In the genomic region with DNA sequence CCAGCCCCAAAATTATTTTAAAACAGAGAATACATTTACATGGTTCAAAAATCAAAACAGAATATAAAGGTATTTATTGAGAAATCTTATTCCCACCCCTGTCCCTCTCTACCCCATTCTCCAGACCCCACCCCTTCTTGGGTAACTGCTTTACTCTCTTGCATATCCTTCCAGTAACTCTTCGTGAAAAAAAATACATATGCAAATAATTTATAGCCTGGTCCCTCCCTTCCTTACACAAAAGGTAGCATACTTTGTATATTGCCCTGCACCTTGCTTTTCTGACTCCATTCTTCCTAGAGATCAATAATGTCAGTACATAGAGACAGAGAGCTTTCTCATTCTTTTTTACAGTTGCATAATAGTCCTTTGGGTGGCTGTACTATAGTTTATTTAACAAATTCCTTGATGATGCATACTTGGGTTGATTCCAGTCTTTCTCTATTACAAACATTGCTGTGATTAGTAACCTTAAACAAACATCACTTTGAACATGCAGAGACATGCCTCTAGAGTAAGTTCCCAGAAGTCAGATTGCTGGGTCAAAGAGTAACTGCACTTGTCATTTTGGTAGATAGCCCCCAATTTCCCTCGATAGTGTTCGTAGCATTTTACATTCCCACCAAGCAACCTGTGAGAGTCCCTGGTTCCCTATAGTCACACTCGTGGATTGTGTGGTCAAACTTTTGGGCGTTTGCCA, we compare ENCODE assay signal across 8 cellular contexts. TPM values are rescaled to one million over a fixed set of nuclear protein-coding genes. Genes with fewer than 3 reads are reported as not detected.
DNase-seq lines count a peak whose midpoint lies in the region; ATAC-seq and TF ChIP-seq lines count a peak whose summit lies in the region.

No MANE protein-coding gene starts in this region.

- TF ChIP-seq RAD21 in liver (IDR thresholded peaks at IDR 0.05): peak; percentile 32 to 48

- no peak overlapping the region for H3K4me3 ChIP-seq in liver (ENCODE audit: low read depth in 1 of 3, low read length in 3 of 3)

- no peaks in the 10 kb centered on the region for H3K27me3 ChIP-seq in liver (ENCODE audit: control insufficient read depth in 4 of 4, insufficient read depth in 4 of 4, low read length in 3 of 4)

- no peaks in the 10 kb centered on the region for H3K9me3 ChIP-seq in liver (ENCODE audit: control insufficient read depth in 4 of 4, low read length in 3 of 4)

- WGBS in liver: 17% methylated on average over 5 of the region's 5 CpGs

- TF ChIP-seq CTCF in 22Rv1 (IDR thresholded peaks at IDR 0.05): no peak
- TF ChIP-seq CTCF in liver (IDR thresholded peaks at IDR 0.05; ENCODE audit: low read depth, low read length, missing input control): no peak

- peak overlapping the region; percentile 44 for H3K27ac ChIP-seq in 22Rv1
- H3K27ac ChIP-seq in liver (ENCODE audit: low read depth in 1 of 2, low read length in 2 of 2): peak overlapping the region; percentile 90 to 94

- H3K9ac ChIP-seq in liver (ENCODE audit: low read depth in 1 of 2, low read length in 2 of 2): peak overlapping the region in 1 of 2 donors; percentile 64

- ATAC-seq in HG03108 (IDR thresholded peaks at IDR 0.05; ENCODE audit: unreplicated experiment): no peak

- peaks cover 0 to 12% (median 1%) of the 10 kb centered on the region in 4 donors for H3K36me3 ChIP-seq in liver (ENCODE audit: control insufficient read depth in 4 of 4, insufficient read depth in 3 of 4, low read depth in 1 of 4, low read length in 3 of 4)

- peaks cover 9 to 45% (median 25%) of the 10 kb centered on the region in 4 donors for H3K4me1 ChIP-seq in liver (ENCODE audit: control insufficient read depth in 4 of 4, insufficient read depth in 4 of 4, low read length in 3 of 4)

- DNase-seq in HS-27A (ENCODE audit: low read depth): peak; percentile 77
- DNase-seq in astrocyte of the hippocampus (ENCODE audit: low read depth, low spot score): peak; percentile 77
- no peak for DNase-seq in NCI-H345 treated with DMSO at 0.1 percent for 48 hours (lab: John Stamatoyannopoulos, UW; ENCODE audit: unreplicated experiment)
- no peak for DNase-seq in NCI-H2029 (lab: John Stamatoyannopoulos, UW)
- DNase-seq in SHP77 treated with DMSO at 0.1 percent for 48 hours (lab: John Stamatoyannopoulos, UW): no peak

TF ChIP-seq in liver, 16 proteins besides CTCF, POLR2A, EP300 and RAD21:
- TF ChIP-seq HNF4G (IDR thresholded peaks at IDR 0.05) (peak; percentile 48), NR2F2 (IDR thresholded peaks at IDR 0.05) (peak; percentile 73), FOXA2 (IDR thresholded peaks at IDR 0.05) (peak; percentile 92), GABPA (IDR thresholded peaks at IDR 0.05 in 1 of 2, conservative IDR thresholded peaks at IDR 0.05 in 1 of 2) (no peak), SP1 (IDR thresholded peaks at IDR 0.05) (peak; percentile 96), YY1 (IDR thresholded peaks at IDR 0.05) (peak; percentile 92), TAF1 (conservative IDR thresholded peaks at IDR 0.05) (no peak), JUND (IDR thresholded peaks at IDR 0.05) (peak; percentile 91 to 97), RXRA (IDR thresholded peaks at IDR 0.05) (peak; percentile 90 to 93), HNF4A (conservative IDR thresholded peaks at IDR 0.05) (peak; percentile 86 to 92), EGR1 (IDR thresholded peaks at IDR 0.05; ENCODE audit: low read depth in 2 of 2) (peak in 1 of 2 donors; percentile 10), ZBTB33 (IDR thresholded peaks at IDR 0.05) (peak; percentile 85), FOXA1 (IDR thresholded peaks at IDR 0.05) (peak; percentile 95), MAX (IDR thresholded peaks at IDR 0.05) (peak; percentile 70)
- TF ChIP-seq, protein P1, sequence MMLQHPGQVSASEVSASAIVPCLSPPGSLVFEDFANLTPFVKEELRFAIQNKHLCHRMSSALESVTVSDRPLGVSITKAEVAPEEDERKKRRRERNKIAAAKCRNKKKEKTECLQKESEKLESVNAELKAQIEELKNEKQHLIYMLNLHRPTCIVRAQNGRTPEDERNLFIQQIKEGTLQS (IDR thresholded peaks at IDR 0.05): peak; percentile 87
- TF ChIP-seq, protein P2, sequence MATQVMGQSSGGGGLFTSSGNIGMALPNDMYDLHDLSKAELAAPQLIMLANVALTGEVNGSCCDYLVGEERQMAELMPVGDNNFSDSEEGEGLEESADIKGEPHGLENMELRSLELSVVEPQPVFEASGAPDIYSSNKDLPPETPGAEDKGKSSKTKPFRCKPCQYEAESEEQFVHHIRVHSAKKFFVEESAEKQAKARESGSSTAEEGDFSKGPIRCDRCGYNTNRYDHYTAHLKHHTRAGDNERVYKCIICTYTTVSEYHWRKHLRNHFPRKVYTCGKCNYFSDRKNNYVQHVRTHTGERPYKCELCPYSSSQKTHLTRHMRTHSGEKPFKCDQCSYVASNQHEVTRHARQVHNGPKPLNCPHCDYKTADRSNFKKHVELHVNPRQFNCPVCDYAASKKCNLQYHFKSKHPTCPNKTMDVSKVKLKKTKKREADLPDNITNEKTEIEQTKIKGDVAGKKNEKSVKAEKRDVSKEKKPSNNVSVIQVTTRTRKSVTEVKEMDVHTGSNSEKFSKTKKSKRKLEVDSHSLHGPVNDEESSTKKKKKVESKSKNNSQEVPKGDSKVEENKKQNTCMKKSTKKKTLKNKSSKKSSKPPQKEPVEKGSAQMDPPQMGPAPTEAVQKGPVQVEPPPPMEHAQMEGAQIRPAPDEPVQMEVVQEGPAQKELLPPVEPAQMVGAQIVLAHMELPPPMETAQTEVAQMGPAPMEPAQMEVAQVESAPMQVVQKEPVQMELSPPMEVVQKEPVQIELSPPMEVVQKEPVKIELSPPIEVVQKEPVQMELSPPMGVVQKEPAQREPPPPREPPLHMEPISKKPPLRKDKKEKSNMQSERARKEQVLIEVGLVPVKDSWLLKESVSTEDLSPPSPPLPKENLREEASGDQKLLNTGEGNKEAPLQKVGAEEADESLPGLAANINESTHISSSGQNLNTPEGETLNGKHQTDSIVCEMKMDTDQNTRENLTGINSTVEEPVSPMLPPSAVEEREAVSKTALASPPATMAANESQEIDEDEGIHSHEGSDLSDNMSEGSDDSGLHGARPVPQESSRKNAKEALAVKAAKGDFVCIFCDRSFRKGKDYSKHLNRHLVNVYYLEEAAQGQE (IDR thresholded peaks at IDR 0.05): peak; percentile 82

RNA-seq across cellular contexts. Expression of gene STOM, which starts 47.9 kb away (rescaled TPM):
- total RNA-seq in liver: 100 to 1,000 TPM; 318 to 398 TPM
- polyA plus RNA-seq in liver: 100 to 1,000 TPM; 150 to 212 TPM

RNA-seq across cellular contexts. Expression of gene GSN, which starts 54.2 kb away (rescaled TPM):
- 100 to 1,000 TPM in 1 of 2 donors, 10 to 100 TPM in 1; 63.2 to 402 TPM for total RNA-seq in liver
- 10 to 100 TPM; 18.8 to 40.0 TPM for polyA plus RNA-seq in liver

Comparison
In these comparisons a context has a peak if more than half of its experiments do, and no peak if none do; other contexts are left out.
1. DNase-seq: peak in HS-27A (single experiment) and astrocyte of the hippocampus (single experiment); none in NCI-H345 treated with DMSO at 0.1 percent for 48 hours (single experiment), NCI-H2029 (single experiment) and SHP77 treated with DMSO at 0.1 percent for 48 hours (single experiment).